In the genomic region with DNA sequence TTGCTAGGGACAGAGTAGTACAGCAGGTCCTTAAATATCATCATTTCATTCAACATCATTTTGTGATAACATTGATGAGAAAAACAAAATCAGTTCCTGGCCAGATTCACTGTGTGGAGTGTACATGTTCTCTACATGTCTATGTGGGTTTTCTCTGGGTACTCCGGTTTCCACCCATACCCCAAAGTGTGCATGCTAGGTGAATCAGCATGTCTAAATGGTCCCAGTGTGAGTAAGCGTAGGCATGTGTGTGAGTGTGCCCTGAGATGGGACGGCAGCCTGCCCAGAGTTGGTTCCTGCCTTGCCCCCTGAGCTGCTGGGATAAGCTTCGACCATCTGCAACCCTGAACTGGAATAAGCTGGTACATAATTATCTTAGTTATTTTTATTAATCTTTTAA, we compare ENCODE assay signal across 19 cellular contexts. TPM values are rescaled to one million over a fixed set of nuclear protein-coding genes. Genes with fewer than 3 reads are reported as not detected.
DNase-seq lines count a peak whose midpoint lies in the region; ATAC-seq and TF ChIP-seq lines count a peak whose summit lies in the region.
"Had no signal": no experiment of that assay in that cellular context is flagged by ENCODE, and none has a peak within 500 bp of the region (broad histone marks: within the 10 kb centered on the region; RNA-seq: fewer than 3 reads in every experiment).

No MANE protein-coding gene starts in this region.

- no peaks in the 10 kb centered on the region for H3K4me1 Mint-ChIP-seq in MCF 10A (ENCODE audit: insufficient read depth, unreplicated experiment)
- H3K4me1 Mint-ChIP-seq in T-cell = peaks cover 0 to 13% (median 4%) of the 10 kb centered on the region in 3 donors
- H3K4me1 Mint-ChIP-seq: CD4-positive, alpha-beta memory T cell had no signal

- no peaks in the 10 kb centered on the region for H3K36me3 ChIP-seq in mammary epithelial cell (ENCODE audit: insufficient read depth, low read length)
- H3K36me3 ChIP-seq: HAP-1 had no signal

- no peaks in the 10 kb centered on the region for H3K4me1 ChIP-seq in mammary epithelial cell (ENCODE audit: insufficient read depth, low read length)
- H3K4me1 ChIP-seq: A549 had no signal

- no peaks in the 10 kb centered on the region for H4K20me1 ChIP-seq in mammary epithelial cell (ENCODE audit: insufficient read depth, low read length)

- H3K9me3 Mint-ChIP-seq in MCF 10A (ENCODE audit: unreplicated experiment) = no peaks in the 10 kb centered on the region
- no peaks in the 10 kb centered on the region for H3K9me3 Mint-ChIP-seq in T-cell
- H3K9me3 Mint-ChIP-seq: GM23338, HFFc6 had no signal

- POLR2A ChIA-PET in MCF 10A (lab: Yijun Ruan, JAX) = no interaction called here
- POLR2A ChIA-PET in T-cell (lab: Charles Lee) = interaction anchor here in 1 of 2 donors (0.5 kb wide), 1 partner anchor 584 kb away, joined by 3 read pairs; no protein-coding TSS in a partner anchor

- dilution Hi-C loops in mammary epithelial cell (cut with HindIII; ENCODE audit: low sequenced_read_pairs) = no loop called here

- intact Hi-C loops in mammary epithelial cell (cut with micrococcal nuclease) = no loop called here
- intact Hi-C loops in MCF 10A (cut with micrococcal nuclease) = no loop called here

- DNase-seq in mammary epithelial cell = no peak
- no peak for DNase-seq in MCF 10A (ENCODE audit: unreplicated experiment)
- peak; percentile 40 for DNase-seq in NCI-H524 treated with DMSO at 0.1 percent for 48 hours (lab: John Stamatoyannopoulos, UW)
- DNase-seq in epithelial cell of esophagus (ENCODE audit: low read depth) = peak; percentile 21
- DNase-seq in T-cell = no peak
- DNase-seq in activated effector memory CD4-positive, alpha-beta T cell treated with anti-CD3 and anti-CD28 coated beads, Interleukin-2, amount 50 U/mL, for 16 hours = no peak
- DNase-seq: 8988T; ACHN; Calu3; CD4-positive, alpha-beta memory T cell; DMS53; DMS79 treated with DMSO at 0.1 percent for 48 hours; GDM1; HFFc6 had no signal

- 89% methylated on average over 4 of the region's 4 CpGs for WGBS in mammary epithelial cell (ENCODE audit: low coverage, missing lambda C conversion rate)

- H3K9ac ChIP-seq in mammary epithelial cell (ENCODE audit: insufficient read depth, low read length) = no peak overlapping the region

- no peaks in the 10 kb centered on the region for H3K27me3 ChIP-seq in mammary epithelial cell (ENCODE audit: insufficient read depth, low read length)

- BruUV-seq in mammary epithelial cell (replicated peaks; lab: Mats Ljungman, UMichigan) = no TSS peak
- no TSS peak for BruUV-seq in MCF 10A (replicated peaks; lab: Mats Ljungman, UMichigan)

- no peaks in the 10 kb centered on the region for H3K27me3 Mint-ChIP-seq in MCF 10A (ENCODE audit: insufficient read depth, unreplicated experiment)
- H3K27me3 Mint-ChIP-seq in T-cell = peaks cover 5 to 9% of the 10 kb centered on the region in 2 donors

- H3K4me3 Mint-ChIP-seq in MCF 10A (ENCODE audit: unreplicated experiment) = no peak overlapping the region
- no peak overlapping the region for H3K4me3 Mint-ChIP-seq in T-cell
- H3K4me3 Mint-ChIP-seq: CD4-positive, alpha-beta memory T cell; GM23338; HFFc6 had no signal

- CTCF ChIA-PET in mammary epithelial cell (lab: Charles Lee; ENCODE audit: low non-redundant PET) = interaction anchor here (0.7 kb wide), 1 partner anchor 20 kb away, joined by 4 read pairs; no protein-coding TSS in a partner anchor
- CTCF ChIA-PET in MCF 10A (lab: Yijun Ruan, JAX) = interaction anchor here (0.6 to 9.2 kb wide), 28 partner anchors 11 to 1117 kb away, joined by 3 to 120 read pairs (median 4); no protein-coding TSS in a partner anchor
- CTCF ChIA-PET in T-cell (lab: Charles Lee) = interaction anchor here (1.0 to 3.9 kb wide), 8 partner anchors 11 to 328 kb away, joined by 3 to 33 read pairs (median 5); no protein-coding TSS in a partner anchor

- H3K27ac Mint-ChIP-seq in MCF 10A (ENCODE audit: low read depth, unreplicated experiment) (no peak overlapping the region), T-cell (no peak overlapping the region)
- H3K27ac Mint-ChIP-seq: CD4-positive, alpha-beta memory T cell; GM23338; HFFc6 had no signal

- H3K4me3 ChIP-seq in mammary epithelial cell (replicated peaks in 1 of 3; ENCODE audit: insufficient read depth in 1 of 3, low read depth in 2 of 3, low read length in 3 of 3) (no peak overlapping the region), epithelial cell of esophagus (ENCODE audit: low read length) (no peak overlapping the region)
- H3K4me3 ChIP-seq: A549, GM12878, GM23338, HAP-1 had no signal

- TF ChIP-seq CTCF in mammary epithelial cell (conservative IDR thresholded peaks at IDR 0.05 in 1 of 2, IDR thresholded peaks at IDR 0.05 in 1 of 2; ENCODE audit: extremely low read depth in 1 of 2, insufficient read depth in 1 of 2, low read depth in 1 of 2, low read length in 2 of 2) = no peak
- TF ChIP-seq CTCF in MCF 10A (IDR thresholded peaks at IDR 0.05; ENCODE audit: unreplicated experiment) = no peak
- no peak for TF ChIP-seq CTCF in epithelial cell of esophagus (IDR thresholded peaks at IDR 0.05; ENCODE audit: insufficient read depth, low read depth, low read length, missing control alignments)

- in situ Hi-C loops in mammary epithelial cell (cut with MboI; ENCODE audit: low sequenced_read_pairs in 2 of 2) = loop anchor here (5.0 to 10.0 kb wide), 2 partner anchors 41 to 48 kb away; no protein-coding TSS in a partner anchor

- no peak for ATAC-seq in T-cell (replicated peaks in 1 of 4)
- no peak for ATAC-seq in GM18868 (IDR thresholded peaks at IDR 0.05; ENCODE audit: unreplicated experiment)

- no peak overlapping the region for H3K27ac ChIP-seq in mammary epithelial cell (ENCODE audit: insufficient read depth, low read depth, low read length)

- peak overlapping the region; percentile 9 for H2AFZ ChIP-seq in mammary epithelial cell (ENCODE audit: low read depth, low read length)
- H2AFZ ChIP-seq: GM23338 had no signal

- H3K36me3 Mint-ChIP-seq in MCF 10A (ENCODE audit: insufficient read depth, unreplicated experiment) (no peaks in the 10 kb centered on the region), T-cell (no peaks in the 10 kb centered on the region)
- H3K36me3 Mint-ChIP-seq: CD4-positive, alpha-beta memory T cell had no signal

- no peak overlapping the region for H3K4me2 ChIP-seq in mammary epithelial cell (ENCODE audit: insufficient read depth, low read depth, low read length)
- H3K4me2 ChIP-seq: A549, GM23338 had no signal

- no peaks in the 10 kb centered on the region for H3K9me3 ChIP-seq in mammary epithelial cell (replicated peaks; ENCODE audit: insufficient read depth, low read length)
- H3K9me3 ChIP-seq: A549, HAP-1 had no signal

- H3K79me2 ChIP-seq in mammary epithelial cell (ENCODE audit: insufficient read depth, low read length) = no peaks in the 10 kb centered on the region

RNA-seq across cellular contexts. Expression of a gene that starts 16.5 kb away (rescaled TPM):
- 1 to 10 TPM; 1.2 to 9.8 TPM for total RNA-seq in mammary epithelial cell
- polyA plus RNA-seq in mammary epithelial cell = 0.15 TPM
- polyA minus RNA-seq in mammary epithelial cell = 5.2 TPM
- 1.1 TPM in 2 replicates for total RNA-seq in MCF 10A (2022)
- 1 to 10 TPM; 1.7 to 4.9 (median 3.5) TPM for total RNA-seq in T-cell

Comparison
In these comparisons a context has a peak if more than half of its experiments do, and no peak if none do; other contexts are left out.
1. DNase-seq: peak in NCI-H524 treated with DMSO at 0.1 percent for 48 hours (single experiment) and epithelial cell of esophagus (single experiment); none in mammary epithelial cell (single experiment), MCF 10A (single experiment), T-cell (0 of 34) and activated effector memory CD4-positive, alpha-beta T cell treated with anti-CD3 and anti-CD28 coated beads, Interleukin-2, amount 50 U/mL, for 16 hours (single experiment).